8 cellular contexts compared by ENCODE assay signal in the genomic region with DNA sequence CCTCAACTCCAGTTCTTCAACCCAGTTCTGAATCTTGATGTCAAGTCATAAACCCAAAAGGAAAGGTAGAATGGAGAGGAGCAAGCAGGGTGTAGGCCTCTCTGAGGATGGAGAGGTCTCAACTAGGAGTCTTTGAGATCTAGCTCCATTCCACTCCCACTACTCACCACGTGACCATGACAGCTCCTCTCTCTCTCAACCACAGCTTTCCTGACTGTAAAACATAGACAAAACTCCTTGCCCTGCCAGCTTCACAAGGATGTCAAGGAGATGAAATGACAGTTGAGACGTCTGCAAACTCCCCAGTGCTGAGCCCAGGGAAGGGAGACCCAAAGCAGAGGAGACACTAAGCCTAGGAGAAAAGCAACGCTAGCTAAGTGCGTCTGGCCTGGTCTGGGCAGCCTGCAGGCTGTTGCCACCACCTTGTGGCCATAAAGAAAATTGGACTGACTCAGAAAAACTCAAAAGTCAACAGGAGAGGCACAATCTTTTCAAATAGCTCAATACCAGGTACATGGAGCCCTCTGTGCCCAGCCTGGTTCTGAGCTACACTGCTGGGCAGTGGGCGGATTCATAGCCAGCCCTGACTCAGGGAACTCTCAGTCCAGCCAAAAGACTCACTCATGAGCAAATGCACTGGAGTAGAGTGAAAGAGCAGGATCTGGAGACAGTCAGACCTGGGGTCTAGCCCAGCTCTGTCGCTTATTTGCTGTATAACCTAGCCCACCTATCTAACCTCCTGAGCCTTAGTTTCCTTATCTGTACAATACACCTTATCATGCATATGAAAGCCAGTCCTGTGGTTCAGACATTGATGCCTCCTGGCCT. TPM values are rescaled to one million over a fixed set of nuclear protein-coding genes. Genes with fewer than 3 reads are reported as not detected.
DNase-seq lines count a peak whose midpoint lies in the region; ATAC-seq and TF ChIP-seq lines count a peak whose summit lies in the region.

No MANE protein-coding gene starts in this region.

- H3K36me3 Mint-ChIP-seq in T-helper 17 cell (ENCODE audit: low read depth) = peaks cover 3% of the 10 kb centered on the region

- no peaks in the 10 kb centered on the region for H3K27me3 Mint-ChIP-seq in T-helper 17 cell

- no peaks in the 10 kb centered on the region for H3K9me2 ChIP-seq in MM.1S (replicated peaks; ENCODE audit: insufficient read depth, low read length)

- H3K4me1 Mint-ChIP-seq in T-helper 17 cell = peaks cover 43% of the 10 kb centered on the region

- peaks cover 17% of the 10 kb centered on the region for H3K79me2 ChIP-seq in MM.1S (ENCODE audit: low read length)

- H3K4me1 ChIP-seq in MM.1S (ENCODE audit: low read length) = peaks cover 14% of the 10 kb centered on the region

- no peak overlapping the region for H3K27ac ChIP-seq in MM.1S (ENCODE audit: low read length)

- TF ChIP-seq CTCF in MM.1S (IDR thresholded peaks at IDR 0.05; ENCODE audit: low read length) = peak; percentile 90

- H3K36me3 ChIP-seq in MM.1S (replicated peaks; ENCODE audit: insufficient read depth, low read length) = no peaks in the 10 kb centered on the region

- H3K4me3 Mint-ChIP-seq in T-helper 17 cell = no peak overlapping the region

- no peaks in the 10 kb centered on the region for H3F3A ChIP-seq in MM.1S (ENCODE audit: insufficient read depth, low read length)

- peak overlapping the region; percentile 67 for H3K27ac Mint-ChIP-seq in T-helper 17 cell

- H3K27me3 ChIP-seq in MM.1S (replicated peaks; ENCODE audit: insufficient read depth, low read length) = no peaks in the 10 kb centered on the region

- no peak overlapping the region for H3K9ac ChIP-seq in MM.1S (ENCODE audit: low read length)

- ATAC-seq in T-helper 17 cell = no peak

- no peaks in the 10 kb centered on the region for H3K9me3 ChIP-seq in MM.1S (replicated peaks; ENCODE audit: insufficient read depth, low read length)
- no peaks in the 10 kb centered on the region for H3K9me3 ChIP-seq in T-helper 17 cell (ENCODE audit: control insufficient read depth, low read length, poor library complexity, severe bottlenecking)

- DNase-seq in NCI-H2081 (lab: John Stamatoyannopoulos, UW) = peak; percentile 59 to 64
- no peak for DNase-seq in NCI-H2081 treated with DMSO at 0.1 percent for 48 hours (lab: John Stamatoyannopoulos, UW)
- DNase-seq in MM.1S = peak; percentile 68
- no peak for DNase-seq in T-helper 17 cell
- DNase-seq in central memory CD4-positive, alpha-beta T cell = peak; percentile 30
- DNase-seq in left kidney (ENCODE audit: low read depth, low spot score) = peak; percentile 77
- peak in 5 of 6 experiments; percentile 8 to 56 (median 9) for DNase-seq in stimulated activated naive CD4-positive, alpha-beta T cell (lab: John Stamatoyannopoulos, UW)
- no peak for DNase-seq in activated CD4-positive, CD25-positive, alpha-beta regulatory T cell treated with anti-CD3 and anti-CD28 coated beads, Interleukin-2, amount 50 U/mL, for 72 hours

- H3K4me3 ChIP-seq in MM.1S (ENCODE audit: low read length) = peak overlapping the region; percentile 12; the same call in 1 of the 2 replicates

- H3K4me2 ChIP-seq in MM.1S (ENCODE audit: low read depth, low read length) = peak overlapping the region; percentile 41; the same call in 1 of the 2 replicates

- peak overlapping the region; percentile 23; the same call in 1 of the 2 replicates for H2AFZ ChIP-seq in MM.1S (ENCODE audit: low read length)

- H4K20me1 ChIP-seq in MM.1S (ENCODE audit: insufficient read depth, low read length) = no peaks in the 10 kb centered on the region

RNA-seq across cellular contexts. Expression of a gene that starts 3.4 kb away (rescaled TPM):
- total RNA-seq in T-helper 17 cell = 10 to 100 TPM; 13.0 to 14.4 TPM

Comparison
In these comparisons a context has a peak if more than half of its experiments do, and no peak if none do; other contexts are left out.
1. DNase-seq: peak in NCI-H2081 (2 of 2), MM.1S (single experiment), central memory CD4-positive, alpha-beta T cell (single experiment), left kidney (single experiment) and stimulated activated naive CD4-positive, alpha-beta T cell (5 of 6); none in NCI-H2081 treated with DMSO at 0.1 percent for 48 hours (single experiment), T-helper 17 cell (0 of 3) and activated CD4-positive, CD25-positive, alpha-beta regulatory T cell treated with anti-CD3 and anti-CD28 coated beads, Interleukin-2, amount 50 U/mL, for 72 hours (single experiment).